ENCODE assay signal across 1 cellular context in genomic region chrX:150506486-150506885, GRCh38.
TF ChIP-seq lines count a peak whose summit lies in the region.

No MANE protein-coding gene starts in this region.

TF ChIP-seq in HepG2, 621 proteins besides CTCF, POLR2A, EP300 and RAD21 (continued from another document):
- TF ChIP-seq, protein P1, sequence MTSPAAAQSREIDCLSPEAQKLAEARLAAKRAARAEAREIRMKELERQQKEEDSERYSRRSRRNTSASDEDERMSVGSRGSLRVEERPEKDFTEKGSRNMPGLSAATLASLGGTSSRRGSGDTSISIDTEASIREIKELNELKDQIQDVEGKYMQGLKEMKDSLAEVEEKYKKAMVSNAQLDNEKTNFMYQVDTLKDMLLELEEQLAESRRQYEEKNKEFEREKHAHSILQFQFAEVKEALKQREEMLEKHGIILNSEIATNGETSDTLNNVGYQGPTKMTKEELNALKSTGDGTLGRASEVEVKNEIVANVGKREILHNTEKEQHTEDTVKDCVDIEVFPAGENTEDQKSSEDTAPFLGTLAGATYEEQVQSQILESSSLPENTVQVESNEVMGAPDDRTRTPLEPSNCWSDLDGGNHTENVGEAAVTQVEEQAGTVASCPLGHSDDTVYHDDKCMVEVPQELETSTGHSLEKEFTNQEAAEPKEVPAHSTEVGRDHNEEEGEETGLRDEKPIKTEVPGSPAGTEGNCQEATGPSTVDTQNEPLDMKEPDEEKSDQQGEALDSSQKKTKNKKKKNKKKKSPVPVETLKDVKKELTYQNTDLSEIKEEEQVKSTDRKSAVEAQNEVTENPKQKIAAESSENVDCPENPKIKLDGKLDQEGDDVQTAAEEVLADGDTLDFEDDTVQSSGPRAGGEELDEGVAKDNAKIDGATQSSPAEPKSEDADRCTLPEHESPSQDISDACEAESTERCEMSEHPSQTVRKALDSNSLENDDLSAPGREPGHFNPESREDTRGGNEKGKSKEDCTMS (CRISPR knock-in tag; conservative IDR thresholded peaks at IDR 0.05), result no peak
- TF ChIP-seq ZNF260 (CRISPR knock-in tag; IDR thresholded peaks at IDR 0.05; ENCODE audit: borderline replicate concordance, low read depth) (no peak), HINFP (CRISPR knock-in tag; IDR thresholded peaks at IDR 0.05; ENCODE audit: low read depth) (no peak), ZNF160 (CRISPR knock-in tag; IDR thresholded peaks at IDR 0.05) (no peak), PHB2 (IDR thresholded peaks at IDR 0.05; ENCODE audit: partially characterized antibody) (no peak), NCOA1 (CRISPR knock-in tag; IDR thresholded peaks at IDR 0.05) (no peak), PAWR (CRISPR knock-in tag; IDR thresholded peaks at IDR 0.05; ENCODE audit: borderline replicate concordance) (no peak), ZBTB42 (CRISPR knock-in tag; IDR thresholded peaks at IDR 0.05) (no peak), ARID3A (IDR thresholded peaks at IDR 0.05; ENCODE audit: low read depth, low read length) (no peak), ZNF775 (CRISPR knock-in tag; IDR thresholded peaks at IDR 0.05; ENCODE audit: borderline replicate concordance) (no peak), AGO1 (IDR thresholded peaks at IDR 0.05; ENCODE audit: low read depth, low read length, poor library complexity, severe bottlenecking) (no peak)
- TF ChIP-seq, protein P2, sequence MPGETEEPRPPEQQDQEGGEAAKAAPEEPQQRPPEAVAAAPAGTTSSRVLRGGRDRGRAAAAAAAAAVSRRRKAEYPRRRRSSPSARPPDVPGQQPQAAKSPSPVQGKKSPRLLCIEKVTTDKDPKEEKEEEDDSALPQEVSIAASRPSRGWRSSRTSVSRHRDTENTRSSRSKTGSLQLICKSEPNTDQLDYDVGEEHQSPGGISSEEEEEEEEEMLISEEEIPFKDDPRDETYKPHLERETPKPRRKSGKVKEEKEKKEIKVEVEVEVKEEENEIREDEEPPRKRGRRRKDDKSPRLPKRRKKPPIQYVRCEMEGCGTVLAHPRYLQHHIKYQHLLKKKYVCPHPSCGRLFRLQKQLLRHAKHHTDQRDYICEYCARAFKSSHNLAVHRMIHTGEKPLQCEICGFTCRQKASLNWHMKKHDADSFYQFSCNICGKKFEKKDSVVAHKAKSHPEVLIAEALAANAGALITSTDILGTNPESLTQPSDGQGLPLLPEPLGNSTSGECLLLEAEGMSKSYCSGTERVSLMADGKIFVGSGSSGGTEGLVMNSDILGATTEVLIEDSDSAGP (CRISPR knock-in tag; IDR thresholded peaks at IDR 0.05; ENCODE audit: borderline replicate concordance), result no peak
